In genomic region chrX:153478746-153479145, GRCh38 we compare ENCODE assay signal across 22 cellular contexts. TPM values are rescaled to one million over a fixed set of nuclear protein-coding genes. Genes with fewer than 3 reads are reported as not detected.
"Had no signal": no experiment of that assay in that cellular context is flagged by ENCODE, and none has a peak within 500 bp of the region (broad histone marks: within the 10 kb centered on the region; RNA-seq: fewer than 3 reads in every experiment).

No MANE protein-coding gene starts in this region.

- H3K4me1 Mint-ChIP-seq: natural killer cell had no signal

- H3K9me3 ChIP-seq: heart left ventricle, lower lobe of right lung, pancreas, transverse colon had no signal

- H3K4me3 Mint-ChIP-seq: natural killer cell; stimulated activated naive CD8-positive, alpha-beta T cell treated with anti-CD3 and anti-CD28 coated beads, Interleukin-15, amount 100 ng/mL, for 72 hours; T-helper 1 cell treated with Interleukin-12 subunit alpha and Interleukin-12 subunit beta and Interleukin-4 antibody, amounts not matched to agents 30 μg/mL and 1 μg/mL, for 36 hours; WTC11 had no signal

- DNase-seq: activated gamma-delta T cell treated with Interleukin-2 at 50 U/mL for 16 hours; activated T-cell treated with anti-CD3 and anti-CD28 coated beads, Interleukin-2, amount 50 U/mL, for 1 hour; aorta; brain microvascular endothelial cell; effector memory CD4-positive, alpha-beta T cell; heart left ventricle; lower lobe of right lung; natural killer cell; pancreas; stimulated activated CD4-positive, alpha-beta T cell treated with anti-CD3 and anti-CD28 coated beads, Interleukin-1b, Interleukin-23, amount 100 ng/mL, for 48 hours; stimulated activated naive CD8-positive, alpha-beta T cell treated with anti-CD3 and anti-CD28 coated beads, Interleukin-15, amount 100 ng/mL, for 72 hours; T1000; transverse colon had no signal

- H3K27ac ChIP-seq: brain microvascular endothelial cell, lower lobe of right lung, pancreas, transverse colon had no signal

- H3K4me1 ChIP-seq: pancreas had no signal

- H3K27ac Mint-ChIP-seq: activated naive CD4-positive, alpha-beta T cell treated with anti-CD3 and anti-CD28 coated beads, Interleukin-2, amount 50 U/mL, for 72 hours; natural killer cell; T-helper 1 cell treated with Interleukin-12 subunit alpha and Interleukin-12 subunit beta and Interleukin-4 antibody, amounts not matched to agents 30 μg/mL and 1 μg/mL, for 36 hours; WTC11 had no signal

- H3K9me3 Mint-ChIP-seq: activated naive CD4-positive, alpha-beta T cell treated with anti-CD3 and anti-CD28 coated beads, Interleukin-2, amount 50 U/mL, for 72 hours; natural killer cell; stimulated activated naive CD8-positive, alpha-beta T cell treated with anti-CD3 and anti-CD28 coated beads, Interleukin-15, amount 100 ng/mL, for 72 hours; T-helper 1 cell treated with Interleukin-12 subunit alpha and Interleukin-12 subunit beta and Interleukin-4 antibody, amounts not matched to agents 30 μg/mL and 1 μg/mL, for 36 hours; WTC11 had no signal

- ATAC-seq: activated naive CD4-positive, alpha-beta T cell treated with anti-CD3 and anti-CD28 coated beads, Interleukin-2, amount 50 U/mL, for 72 hours; esophagus mucosa; lower lobe of right lung; natural killer cell; pancreas; stimulated activated naive CD8-positive, alpha-beta T cell treated with anti-CD3 and anti-CD28 coated beads, Interleukin-15, amount 100 ng/mL, for 72 hours; WTC11 had no signal

- H3K27me3 Mint-ChIP-seq: stimulated activated naive CD8-positive, alpha-beta T cell treated with anti-CD3 and anti-CD28 coated beads, Interleukin-15, amount 100 ng/mL, for 72 hours had no signal

- H3K4me3 ChIP-seq: heart left ventricle, lower lobe of right lung, pancreas, skin epidermis, transverse colon had no signal

- H3K36me3 ChIP-seq: brain microvascular endothelial cell, heart left ventricle, lower lobe of right lung, pancreas, transverse colon had no signal

- H3K36me3 Mint-ChIP-seq: activated naive CD4-positive, alpha-beta T cell treated with anti-CD3 and anti-CD28 coated beads, Interleukin-2, amount 50 U/mL, for 72 hours; natural killer cell; WTC11 had no signal

- H3K27me3 ChIP-seq: brain microvascular endothelial cell, pancreas had no signal

RNA-seq across cellular contexts. Expression of gene BGN, which starts 16.0 kb away (rescaled TPM):
- total RNA-seq: activated naive CD4-positive, alpha-beta T cell treated with anti-CD3 and anti-CD28 coated beads, Interleukin-2, amount 50 U/mL, for 72 hours; natural killer cell had no signal

RNA-seq across cellular contexts. Expression of gene ATP2B3, which starts 38.7 kb away (rescaled TPM):
- total RNA-seq: activated naive CD4-positive, alpha-beta T cell treated with anti-CD3 and anti-CD28 coated beads, Interleukin-2, amount 50 U/mL, for 72 hours; dermis microvascular lymphatic vessel endothelial cell; esophagus mucosa; lower lobe of right lung; natural killer cell; pulmonary artery endothelial cell; right cardiac atrium; transverse colon had no signal
- polyA plus RNA-seq: heart left ventricle, keratinocyte had no signal
